Comparison of ENCODE assay signal across 13 cellular contexts in the genomic region with DNA sequence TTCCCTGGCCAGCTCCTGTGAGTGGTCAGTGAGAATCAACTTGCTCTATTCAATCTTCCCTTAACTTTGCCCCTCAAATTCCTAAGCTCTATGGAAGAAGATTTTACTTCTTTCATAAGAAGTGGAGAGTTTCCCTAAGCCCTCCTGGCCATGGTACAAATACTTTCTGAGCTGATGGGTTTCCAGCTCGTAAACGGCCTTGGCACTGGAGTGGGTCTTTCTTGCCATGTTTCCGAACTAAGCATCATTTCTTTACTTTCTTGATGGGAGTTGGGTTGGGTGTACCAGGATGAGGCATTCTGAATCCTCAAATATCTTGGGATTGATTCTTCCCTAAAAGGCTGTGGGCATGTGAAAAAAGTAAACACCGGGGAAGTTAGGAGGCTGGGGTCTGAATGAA.
A peak's percentile ranks its signal among the peaks of the same experiment; 100 is the strongest.
DNase-seq lines count a peak whose midpoint lies in the region; ATAC-seq lines count a peak whose summit lies in the region.
"Had no signal": no experiment of that assay in that cellular context is flagged by ENCODE, and none has a peak within 500 bp of the region (broad histone marks: within the 10 kb centered on the region; RNA-seq: fewer than 3 reads in every experiment).

No MANE protein-coding gene starts in this region.

- H2AFZ ChIP-seq in ACC112 (ENCODE audit: low read length, unreplicated experiment): peak overlapping the region; percentile 84

- ATAC-seq in left cardiac atrium (peak; percentile 3 to 21), sciatic nerve (peak; percentile 49), HG03378 (IDR thresholded peaks at IDR 0.05; ENCODE audit: unreplicated experiment) (no peak), GM21367 (IDR thresholded peaks at IDR 0.05; ENCODE audit: unreplicated experiment) (no peak)
- ATAC-seq: activated naive CD4-positive, alpha-beta T cell treated with anti-CD3 and anti-CD28 coated beads, Interleukin-2, amount 50 U/mL, for 72 hours had no signal

- no peaks in the 10 kb centered on the region for H3K79me2 ChIP-seq in ACC112 (ENCODE audit: control insufficient read depth, insufficient read depth, low read length, unreplicated experiment)

- H3K4me1 ChIP-seq in ACC112 (ENCODE audit: control insufficient read depth, insufficient read depth, low read length, unreplicated experiment): peaks cover 29% of the 10 kb centered on the region
- H3K4me1 ChIP-seq: Caco-2, prostate gland had no signal

- DNase-seq in caudate nucleus (lab: John Stamatoyannopoulos, UW): peak in 2 of 61 donors; percentile 10 to 24
- no peak for DNase-seq in left cardiac atrium
- peak; percentile 59 for DNase-seq in sciatic nerve (ENCODE audit: low spot score)
- DNase-seq in NCI-H1694 treated with DMSO at 0.1 percent for 48 hours (lab: John Stamatoyannopoulos, UW): no peak
- no peak for DNase-seq in NK-92 (lab: John Stamatoyannopoulos, UW; ENCODE audit: unreplicated experiment)
- DNase-seq: Caco-2, MV-4-11, NCI-H510A had no signal

- intact Hi-C loops in left cardiac atrium (cut with DNase I): no loop called here
- intact Hi-C loops in sciatic nerve (cut with DNase I): no loop called here

- H3K36me3 ChIP-seq in ACC112 (ENCODE audit: insufficient read depth, low read length): peaks cover 5% of the 10 kb centered on the region; the same call in 1 of the 2 replicates
- H3K36me3 ChIP-seq: prostate gland had no signal

- H3K27ac ChIP-seq in ACC112 (ENCODE audit: low read depth, low read length): peak overlapping the region; percentile 99
- H3K27ac ChIP-seq in caudate nucleus (ENCODE audit: low read depth, low read length): peak overlapping the region; percentile 1

- H3K4me3 ChIP-seq in ACC112 (ENCODE audit: low read depth, low read length): peak overlapping the region; percentile 18; the same call in 1 of the 2 replicates
- H3K4me3 ChIP-seq: prostate gland had no signal

- H3K27me3 ChIP-seq in ACC112 (ENCODE audit: insufficient read depth, low read length): no peaks in the 10 kb centered on the region

Comparison
In these comparisons a context has a peak if more than half of its experiments do, and no peak if none do; other contexts are left out.
1. ATAC-seq: peak in left cardiac atrium (2 of 2) and sciatic nerve (single experiment); none in HG03378 (single experiment) and GM21367 (single experiment).